ENCODE assay signal across 13 cellular contexts in the genomic region with DNA sequence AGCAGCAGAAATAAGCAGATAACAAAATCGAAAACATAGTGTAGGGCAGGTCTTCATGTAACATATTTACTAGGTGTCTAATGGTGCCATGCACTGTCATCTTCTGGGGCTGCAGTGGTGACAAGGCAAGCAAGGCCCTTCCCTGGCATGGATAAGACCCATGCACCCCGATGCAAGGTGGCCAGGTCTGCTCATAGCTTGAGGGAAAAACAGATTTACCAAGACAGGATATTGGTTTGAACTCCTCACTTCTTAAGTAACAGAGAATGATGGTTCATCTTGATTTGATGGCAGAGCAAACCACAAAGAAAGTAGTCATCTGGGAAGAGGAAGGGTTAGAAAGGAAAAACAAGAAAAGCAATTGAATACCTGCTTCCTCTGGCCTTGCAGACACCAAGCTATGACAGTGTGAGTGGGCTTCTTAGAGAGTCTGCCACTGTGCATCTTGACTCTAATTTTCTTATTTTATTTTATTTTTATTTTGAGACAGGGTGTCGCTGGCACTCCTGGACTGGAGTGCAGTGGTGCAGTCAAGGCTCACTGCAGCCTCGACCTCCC.
"Had no signal": no experiment of that assay in that cellular context is flagged by ENCODE, and none has a peak within 500 bp of the region (broad histone marks: within the 10 kb centered on the region; RNA-seq: fewer than 3 reads in every experiment).

No MANE protein-coding gene starts in this region.

- H3K36me3 ChIP-seq: esophagus muscularis mucosa, neural progenitor cell, right lobe of liver, spleen, thyroid gland had no signal

- ATAC-seq: activated CD4-positive, CD25-positive, alpha-beta regulatory T cell treated with anti-CD3 and anti-CD28 coated beads, Interleukin-2, amount 50 U/mL, for 24 hours; psoas muscle; right lobe of liver had no signal

- H3K9ac ChIP-seq: neural progenitor cell had no signal

- H3K4me1 Mint-ChIP-seq: naive B cell, neural progenitor cell had no signal

- H3K27me3 ChIP-seq: esophagus muscularis mucosa, neural progenitor cell, right lobe of liver, spleen, thyroid gland had no signal

- H3K27ac ChIP-seq: esophagus muscularis mucosa, neural progenitor cell, psoas muscle, right lobe of liver, spleen, thyroid gland had no signal

- H2AFZ ChIP-seq: neural progenitor cell had no signal

- DNase-seq: activated CD4-positive, alpha-beta memory T cell treated with anti-CD3 and anti-CD28 coated beads for 36 hours; activated CD8-positive, alpha-beta memory T cell treated with anti-CD3 and anti-CD28 coated beads, Interleukin-2, amount 50 U/mL, for 48 hours; activated naive CD4-positive, alpha-beta T cell treated with anti-CD3 and anti-CD28 coated beads, Interleukin-2, amount 10 ng/mL, durations not matched to agents 7 days and 5 days; amniotic stem cell; islet precursor cell; naive B cell; psoas muscle; right lobe of liver; spleen; thyroid gland had no signal

- H3K27ac Mint-ChIP-seq: activated CD4-positive, alpha-beta memory T cell treated with anti-CD3 and anti-CD28 coated beads for 36 hours; activated naive CD4-positive, alpha-beta T cell treated with anti-CD3 and anti-CD28 coated beads, Interleukin-2, amount 10 ng/mL, durations not matched to agents 7 days and 5 days; naive B cell; neural progenitor cell had no signal

- H3K4me2 ChIP-seq: neural progenitor cell had no signal

- H3K36me3 Mint-ChIP-seq: activated CD4-positive, alpha-beta memory T cell treated with anti-CD3 and anti-CD28 coated beads for 36 hours; activated naive CD4-positive, alpha-beta T cell treated with anti-CD3 and anti-CD28 coated beads, Interleukin-2, amount 10 ng/mL, durations not matched to agents 7 days and 5 days; neural progenitor cell had no signal

- H3K4me3 Mint-ChIP-seq: activated CD4-positive, alpha-beta memory T cell treated with anti-CD3 and anti-CD28 coated beads for 36 hours; activated naive CD4-positive, alpha-beta T cell treated with anti-CD3 and anti-CD28 coated beads, Interleukin-2, amount 10 ng/mL, durations not matched to agents 7 days and 5 days; naive B cell; neural progenitor cell had no signal

- H3K9me3 ChIP-seq: esophagus muscularis mucosa, psoas muscle, right lobe of liver, spleen, thyroid gland had no signal

- H3K9me3 Mint-ChIP-seq: activated CD4-positive, alpha-beta memory T cell treated with anti-CD3 and anti-CD28 coated beads for 36 hours; activated naive CD4-positive, alpha-beta T cell treated with anti-CD3 and anti-CD28 coated beads, Interleukin-2, amount 10 ng/mL, durations not matched to agents 7 days and 5 days; naive B cell; neural progenitor cell had no signal

- H3K4me3 ChIP-seq: esophagus muscularis mucosa, neural progenitor cell, psoas muscle, right lobe of liver, spleen, thyroid gland had no signal

- H3K4me1 ChIP-seq: esophagus muscularis mucosa, neural progenitor cell, psoas muscle, spleen had no signal
